In the genomic region with DNA sequence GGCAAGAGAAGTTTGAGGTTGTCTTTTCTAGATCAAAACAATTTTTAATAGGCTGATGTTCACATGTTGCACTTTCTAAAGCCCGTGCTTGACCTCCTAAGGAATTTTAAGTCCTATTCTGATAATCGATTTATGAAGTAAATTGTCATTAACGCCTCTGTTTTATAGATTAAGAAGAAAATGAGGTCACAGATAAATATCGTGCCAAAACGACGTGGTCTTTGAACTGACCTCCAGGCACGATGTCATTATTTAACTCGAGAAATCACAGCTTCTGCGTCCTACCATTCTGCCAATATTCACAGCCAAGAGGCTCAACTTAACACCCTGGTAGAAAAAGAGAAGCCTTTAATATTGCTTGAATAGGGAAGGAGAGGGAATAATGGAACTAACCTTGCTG, we compare ENCODE assay signal across 8 cellular contexts. TPM values are rescaled to one million over a fixed set of nuclear protein-coding genes. Genes with fewer than 3 reads are reported as not detected.
DNase-seq lines count a peak whose midpoint lies in the region; ATAC-seq and TF ChIP-seq lines count a peak whose summit lies in the region.

No MANE protein-coding gene starts in this region.

- H3K27me3 Mint-ChIP-seq in dendritic cell treated with granulocyte-macrophage colony-stimulating factor and Interleukin-4, amounts not matched to agents 40 ng/mL and 50 ng/mL, for 4 days: no peaks in the 10 kb centered on the region
- peaks cover 4% of the 10 kb centered on the region for H3K27me3 Mint-ChIP-seq in nephron (ENCODE audit: low read depth)

- H3K9ac ChIP-seq in BLaER1: peak overlapping the region; percentile 85
- peak overlapping the region; percentile 86 for H3K9ac ChIP-seq in Karpas-422 (ENCODE audit: low read length)

- peaks cover 21% of the 10 kb centered on the region for H3K36me3 Mint-ChIP-seq in dendritic cell treated with granulocyte-macrophage colony-stimulating factor and Interleukin-4, amounts not matched to agents 40 ng/mL and 50 ng/mL, for 4 days (ENCODE audit: low read depth)
- H3K36me3 Mint-ChIP-seq in nephron (ENCODE audit: low read depth): peaks cover 4% of the 10 kb centered on the region

- no peak for TF ChIP-seq CTCF in nephron (IDR thresholded peaks at IDR 0.05; ENCODE audit: unreplicated experiment in 3 of 3)

- no peak for DNase-seq in Karpas-422
- DNase-seq in activated CD8-positive, alpha-beta memory T cell treated with anti-CD3 and anti-CD28 coated beads, Interleukin-2, amount 50 U/mL, for 4 hours: no peak

- H3K4me3 ChIP-seq in BLaER1 (peak overlapping the region; percentile 80), Karpas-422 (ENCODE audit: low read length) (peak overlapping the region; percentile 75)

- H3K27ac Mint-ChIP-seq in dendritic cell treated with granulocyte-macrophage colony-stimulating factor and Interleukin-4, amounts not matched to agents 40 ng/mL and 50 ng/mL, for 4 days: peak overlapping the region; percentile 94
- H3K27ac Mint-ChIP-seq in nephron: peak overlapping the region; percentile 84 to 99 (median 96)

- no peaks in the 10 kb centered on the region for H3K9me3 Mint-ChIP-seq in dendritic cell treated with granulocyte-macrophage colony-stimulating factor and Interleukin-4, amounts not matched to agents 40 ng/mL and 50 ng/mL, for 4 days
- no peaks in the 10 kb centered on the region for H3K9me3 Mint-ChIP-seq in nephron

- peak overlapping the region; percentile 80 for H3K4me3 Mint-ChIP-seq in dendritic cell treated with granulocyte-macrophage colony-stimulating factor and Interleukin-4, amounts not matched to agents 40 ng/mL and 50 ng/mL, for 4 days
- H3K4me3 Mint-ChIP-seq in nephron: peak overlapping the region; percentile 89 to 93 (median 91)

- H2AFZ ChIP-seq in Karpas-422 (ENCODE audit: low read length): peak overlapping the region; percentile 61

- ATAC-seq in HG03460 (IDR thresholded peaks at IDR 0.05; ENCODE audit: unreplicated experiment) (no peak), HG02840 (IDR thresholded peaks at IDR 0.05; ENCODE audit: low FRiP score, unreplicated experiment) (no peak), HG03521 (IDR thresholded peaks at IDR 0.05; ENCODE audit: unreplicated experiment) (no peak)

- H3K4me1 Mint-ChIP-seq in dendritic cell treated with granulocyte-macrophage colony-stimulating factor and Interleukin-4, amounts not matched to agents 40 ng/mL and 50 ng/mL, for 4 days (ENCODE audit: low read depth): peaks cover 17% of the 10 kb centered on the region
- H3K4me1 Mint-ChIP-seq in nephron: peaks cover 34% of the 10 kb centered on the region

- no peaks in the 10 kb centered on the region for H3K27me3 ChIP-seq in BLaER1
- H3K27me3 ChIP-seq in Karpas-422 (ENCODE audit: low read length): no peaks in the 10 kb centered on the region

- peak overlapping the region; percentile 97 for H3K4me2 ChIP-seq in BLaER1
- peak overlapping the region; percentile 97 for H3K4me2 ChIP-seq in Karpas-422 (ENCODE audit: low read depth, low read length, poor library complexity, severe bottlenecking)

- H3K4me1 ChIP-seq in BLaER1: peaks cover 32% of the 10 kb centered on the region
- peaks cover 31% of the 10 kb centered on the region for H3K4me1 ChIP-seq in Karpas-422 (ENCODE audit: low read length)

- peaks cover 30% of the 10 kb centered on the region for H4K20me1 ChIP-seq in BLaER1
- peaks cover 5% of the 10 kb centered on the region; the same call in 1 of the 2 replicates for H4K20me1 ChIP-seq in Karpas-422 (ENCODE audit: insufficient read depth, low read depth, low read length)

- intact Hi-C loops in dendritic cell treated with granulocyte-macrophage colony-stimulating factor and Interleukin-4, amounts not matched to agents 40 ng/mL and 50 ng/mL, for 4 days (cut with micrococcal nuclease): loop anchor here (5.0 to 10.0 kb wide), 3 partner anchors 52 to 645 kb away; partner anchors contain the start of gene SOCS2

- no peaks in the 10 kb centered on the region for H3K9me2 ChIP-seq in Karpas-422 (replicated peaks; ENCODE audit: insufficient read depth, low read length)

- H3K27ac ChIP-seq in BLaER1 (peak overlapping the region; percentile 94), Karpas-422 (ENCODE audit: low read length) (peak overlapping the region; percentile 23; the same call in 1 of the 2 replicates)

- peaks cover 36% of the 10 kb centered on the region for H3K79me2 ChIP-seq in Karpas-422 (ENCODE audit: low read length)

- no peaks in the 10 kb centered on the region for H3K9me3 ChIP-seq in BLaER1
- no peaks in the 10 kb centered on the region for H3K9me3 ChIP-seq in Karpas-422 (ENCODE audit: low read length)

- H3K36me3 ChIP-seq in BLaER1: no peaks in the 10 kb centered on the region
- no peaks in the 10 kb centered on the region for H3K36me3 ChIP-seq in Karpas-422 (ENCODE audit: insufficient read depth, low read length)

RNA-seq across cellular contexts. Expression of gene EEA1, which starts 0.9 kb away (rescaled TPM):
- total RNA-seq in Karpas-422 (2014; rRNA removed; shearing (Covaris generic); ENCODE audit: low replicate concordance): 4.8 and 9.2 TPM in 2 replicates
